Comparison of ENCODE assay signal across 8 cellular contexts in the genomic region with DNA sequence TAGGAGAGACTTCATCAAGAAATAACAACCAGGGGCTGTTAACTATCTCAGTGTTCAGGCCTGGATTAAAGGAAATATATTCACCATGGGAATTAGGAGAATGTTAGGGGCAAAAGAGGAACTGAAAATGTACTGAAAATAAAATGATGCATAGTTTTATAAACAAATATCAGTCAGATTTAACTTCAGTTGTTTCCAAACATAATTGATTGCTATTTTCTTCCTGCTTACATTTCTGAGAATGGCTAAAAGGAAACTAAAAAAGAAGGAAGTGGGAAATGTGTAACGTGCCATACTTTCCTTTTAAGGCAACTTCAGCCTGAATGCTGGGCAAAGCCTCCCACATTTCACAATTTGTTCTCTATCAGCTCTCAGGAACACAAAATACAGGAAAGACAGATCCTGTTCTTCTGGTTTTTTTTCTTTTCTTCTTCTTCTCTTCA.
DNase-seq lines count a peak whose midpoint lies in the region.

No MANE protein-coding gene starts in this region.

- POLR2A ChIA-PET in CD8-positive, alpha-beta memory T cell (lab: Charles Lee) = no interaction called here

- H3K27ac Mint-ChIP-seq in CD8-positive, alpha-beta memory T cell = no peak overlapping the region

- H3K79me2 ChIP-seq in Karpas-422 (ENCODE audit: low read length) = peaks cover 12% of the 10 kb centered on the region; the same call in 1 of the 2 replicates

- H3K27ac ChIP-seq in Karpas-422 (ENCODE audit: low read length) = peak overlapping the region; percentile 85
- peak overlapping the region; percentile 25 for H3K27ac ChIP-seq in temporal lobe (ENCODE audit: low read depth, low read length)
- no peak overlapping the region for H3K27ac ChIP-seq in CD8-positive, alpha-beta memory T cell (ENCODE audit: low read depth, low read length)

- peak overlapping the region; percentile 51 for H3K4me2 ChIP-seq in Karpas-422 (ENCODE audit: low read depth, low read length, poor library complexity, severe bottlenecking)

- no peak overlapping the region for H3K4me3 ChIP-seq in Karpas-422 (ENCODE audit: low read length)
- H3K4me3 ChIP-seq in CD8-positive, alpha-beta memory T cell (ENCODE audit: low read length) = no peak overlapping the region

- H3K27me3 ChIP-seq in Karpas-422 (ENCODE audit: low read length) = no peaks in the 10 kb centered on the region
- no peaks in the 10 kb centered on the region for H3K27me3 ChIP-seq in CD8-positive, alpha-beta memory T cell (ENCODE audit: insufficient read depth, low read length, poor library complexity, severe bottlenecking)

- CTCF ChIA-PET in CD8-positive, alpha-beta memory T cell (lab: Charles Lee) = no interaction called here

- peaks cover 0 to 2% (median 0%) of the 10 kb centered on the region in 5 donors for H3K9me3 Mint-ChIP-seq in CD8-positive, alpha-beta memory T cell

- peaks cover 4 to 5% (median 4%) of the 10 kb centered on the region in 3 donors for H3K4me1 Mint-ChIP-seq in CD8-positive, alpha-beta memory T cell

- H3K36me3 Mint-ChIP-seq in CD8-positive, alpha-beta memory T cell = peaks cover 0 to 4% (median 0%) of the 10 kb centered on the region in 3 donors

- peaks cover 91% of the 10 kb centered on the region for H3K4me1 ChIP-seq in Karpas-422 (ENCODE audit: low read length)
- no peaks in the 10 kb centered on the region for H3K4me1 ChIP-seq in CD8-positive, alpha-beta memory T cell (ENCODE audit: insufficient read depth, low read length)

- no peaks in the 10 kb centered on the region for H3K9me2 ChIP-seq in Karpas-422 (replicated peaks; ENCODE audit: insufficient read depth, low read length)

- H4K20me1 ChIP-seq in Karpas-422 (ENCODE audit: insufficient read depth, low read depth, low read length) = no peaks in the 10 kb centered on the region

- H3K9me3 ChIP-seq in Karpas-422 (ENCODE audit: low read length) = no peaks in the 10 kb centered on the region
- H3K9me3 ChIP-seq in CD8-positive, alpha-beta memory T cell (ENCODE audit: low read length) = no peaks in the 10 kb centered on the region

- peak overlapping the region; percentile 15 for H3K9ac ChIP-seq in Karpas-422 (ENCODE audit: low read length)

- no peak overlapping the region for H2AFZ ChIP-seq in Karpas-422 (ENCODE audit: low read length)

- DNase-seq in Karpas-422 = no peak
- peak; percentile 28 for DNase-seq in astrocyte of the hippocampus (ENCODE audit: low read depth, low spot score)
- peak; percentile 15 for DNase-seq in kidney tubule cell (ENCODE audit: low spot score)
- DNase-seq in CD8-positive, alpha-beta memory T cell = no peak
- DNase-seq in GM19238 (ENCODE audit: insufficient read length, low spot score) = no peak
- DNase-seq in NCI-H69 (lab: John Stamatoyannopoulos, UW) = no peak
- DNase-seq in 8988T = no peak

- peaks cover 0 to 1% of the 10 kb centered on the region in 2 donors for H3K27me3 Mint-ChIP-seq in CD8-positive, alpha-beta memory T cell

- H3K36me3 ChIP-seq in Karpas-422 (ENCODE audit: insufficient read depth, low read length) = no peaks in the 10 kb centered on the region
- no peaks in the 10 kb centered on the region for H3K36me3 ChIP-seq in CD8-positive, alpha-beta memory T cell (ENCODE audit: insufficient read depth, low read length)

- no peak overlapping the region for H3K4me3 Mint-ChIP-seq in CD8-positive, alpha-beta memory T cell

Comparison
In these comparisons a context has a peak if more than half of its experiments do, and no peak if none do; other contexts are left out.
1. DNase-seq: peak in astrocyte of the hippocampus (single experiment) and kidney tubule cell (single experiment); none in Karpas-422 (single experiment), CD8-positive, alpha-beta memory T cell (0 of 5), GM19238 (single experiment), NCI-H69 (single experiment) and 8988T (single experiment).